25 cellular contexts compared by ENCODE assay signal in genomic region chr12:68081561-68081960, GRCh38.
DNase-seq lines count a peak whose midpoint lies in the region; ATAC-seq, FAIRE-seq and TF ChIP-seq lines count a peak whose summit lies in the region.
"Had no signal": no experiment of that assay in that cellular context is flagged by ENCODE, and none has a peak within 500 bp of the region (broad histone marks: within the 10 kb centered on the region; RNA-seq: fewer than 3 reads in every experiment).

No MANE protein-coding gene starts in this region.

- H2BK12ac ChIP-seq in H1 (ENCODE audit: low read depth, low read length) = no peak overlapping the region

- H4K8ac ChIP-seq in H1 (ENCODE audit: extremely low read depth, insufficient read depth, low read length) = no peak overlapping the region

- 92% methylated on average over 2 of the region's 2 CpGs; no CpG with 5 or more reads in 1 of the 2 experiments for WGBS in H1 (ENCODE audit: extremely low coverage in 1 of 2, insufficient coverage in 1 of 2, insufficient read length in 1 of 2, insufficient replicate concordance in 2 of 2, low coverage in 1 of 2, low lambda C conversion rate in 2 of 2, missing lambda C conversion rate in 1 of 2), 2 experiments

- TF ChIP-seq CTCF in H1 (IDR thresholded peaks at IDR 0.05; ENCODE audit: control extremely low read depth in 1 of 3, insufficient read depth in 1 of 3, low read depth in 1 of 3, low read length in 3 of 3) (no peak), GM23338 (conservative IDR thresholded peaks at IDR 0.05; ENCODE audit: low read depth in 2 of 2) (no peak)

- H3K9ac ChIP-seq in H1 (replicated peaks in 1 of 4; ENCODE audit: extremely low read depth in 1 of 4, low read depth in 3 of 4, low read length in 3 of 4) = no peak overlapping the region
- H3K9ac ChIP-seq: BLaER1 treated with 17β-estradiol and CSF1 and Interleukin-3, amounts not matched to agents 10 nM and 100 nM; GM23248 had no signal

- H3K36me3 Mint-ChIP-seq in stimulated activated effector memory CD8-positive, alpha-beta T cell treated with anti-CD3 and anti-CD28 coated beads, Interleukin-12 subunit alpha, Interleukin-12 subunit beta, amount 100 ng/mL, for 72 hours = no peaks in the 10 kb centered on the region
- H3K36me3 Mint-ChIP-seq in stimulated activated memory B cell treated with anti-CD40 and anti-IgM and Interleukin-4, amounts not matched to agents 10 μg/mL and 1 μg/mL and 100 μg/mL, for 72 hours = peaks cover 55% of the 10 kb centered on the region
- peaks cover 24% of the 10 kb centered on the region for H3K36me3 Mint-ChIP-seq in GM23338 (ENCODE audit: low read depth)
- H3K36me3 Mint-ChIP-seq in CD4-positive, alpha-beta memory T cell = peaks cover 8 to 15% of the 10 kb centered on the region in 2 donors

- H3K4me3 ChIP-seq in H1 (ENCODE audit: extremely low read depth in 1 of 4, insufficient read depth in 2 of 4, low read depth in 3 of 4, low read length in 4 of 4) (no peak overlapping the region), GM23338 (no peak overlapping the region)
- H3K4me3 ChIP-seq in CD4-positive, alpha-beta memory T cell (ENCODE audit: low read length in 2 of 2) = no peak overlapping the region
- H3K4me3 ChIP-seq: GM23248, SK-N-MC had no signal

- peaks cover 7% of the 10 kb centered on the region for H3K9me3 Mint-ChIP-seq in stimulated activated effector memory CD8-positive, alpha-beta T cell treated with anti-CD3 and anti-CD28 coated beads, Interleukin-12 subunit alpha, Interleukin-12 subunit beta, amount 100 ng/mL, for 72 hours
- peaks cover 18% of the 10 kb centered on the region for H3K9me3 Mint-ChIP-seq in stimulated activated memory B cell treated with anti-CD40 and anti-IgM and Interleukin-4, amounts not matched to agents 10 μg/mL and 1 μg/mL and 100 μg/mL, for 72 hours
- H3K9me3 Mint-ChIP-seq in GM23338 = peaks cover 32% of the 10 kb centered on the region
- peaks cover 0 to 22% (median 13%) of the 10 kb centered on the region in 8 donors for H3K9me3 Mint-ChIP-seq in CD4-positive, alpha-beta memory T cell

- H3K56ac ChIP-seq in H1 (replicated peaks; ENCODE audit: insufficient read length, low read depth, low read length) = no peak overlapping the region

- intact Hi-C loops in CD4-positive, alpha-beta memory T cell (cut with micrococcal nuclease) = no loop called here

- no peaks in the 10 kb centered on the region for H3K27me3 ChIP-seq in H1 (replicated peaks in 1 of 4; ENCODE audit: control insufficient read depth in 3 of 4, extremely low read depth in 1 of 4, insufficient read depth in 3 of 4, low read length in 3 of 4)
- no peaks in the 10 kb centered on the region for H3K27me3 ChIP-seq in GM23338 (ENCODE audit: insufficient read depth)
- no peaks in the 10 kb centered on the region for H3K27me3 ChIP-seq in CD4-positive, alpha-beta memory T cell (ENCODE audit: insufficient read depth, low read length)
- H3K27me3 ChIP-seq: BLaER1 treated with 17β-estradiol and CSF1 and Interleukin-3, amounts not matched to agents 10 nM and 100 nM had no signal

- H3F3A ChIP-seq in GM23338 (replicated peaks; ENCODE audit: low read depth) = no peaks in the 10 kb centered on the region

- H2BK20ac ChIP-seq in H1 (ENCODE audit: low read length) = no peak overlapping the region

- H3K9me3 ChIP-seq in H1 (ENCODE audit: insufficient read depth in 2 of 2, low read depth in 1 of 2, low read length in 1 of 2) = peaks cover 15 to 17% of the 10 kb centered on the region in 2 experiments
- H3K9me3 ChIP-seq in CD4-positive, alpha-beta memory T cell (ENCODE audit: control insufficient read depth in 1 of 2, low read length in 2 of 2) = peaks cover 0 to 3% of the 10 kb centered on the region in 2 donors

- H3K23ac ChIP-seq in H1 (ENCODE audit: insufficient read length) = no peak overlapping the region

- H3K18ac ChIP-seq in H1 (ENCODE audit: extremely low read depth, low read length) = no peak overlapping the region

- H3K23me2 ChIP-seq in H1 (ENCODE audit: low read depth, low read length) = no peaks in the 10 kb centered on the region

- H3K36me3 ChIP-seq in H1 (ENCODE audit: control insufficient read depth in 2 of 4, insufficient read depth in 4 of 4, low read length in 3 of 4) = no peaks in the 10 kb centered on the region
- H3K36me3 ChIP-seq in GM23338 (ENCODE audit: insufficient read depth) = no peaks in the 10 kb centered on the region; the same call in 1 of the 2 replicates
- H3K36me3 ChIP-seq in CD4-positive, alpha-beta memory T cell (ENCODE audit: insufficient read depth, low read length) = no peaks in the 10 kb centered on the region

- H2BK120ac ChIP-seq in H1 (replicated peaks; ENCODE audit: low read depth, low read length) = no peak overlapping the region

- no peak overlapping the region for H3K14ac ChIP-seq in H1 (ENCODE audit: insufficient read length)

- no peaks in the 10 kb centered on the region for H3K79me1 ChIP-seq in H1 (ENCODE audit: low read depth, low read length)

- peaks cover 45% of the 10 kb centered on the region for H3K4me1 Mint-ChIP-seq in stimulated activated effector memory CD8-positive, alpha-beta T cell treated with anti-CD3 and anti-CD28 coated beads, Interleukin-12 subunit alpha, Interleukin-12 subunit beta, amount 100 ng/mL, for 72 hours
- no peaks in the 10 kb centered on the region for H3K4me1 Mint-ChIP-seq in stimulated activated memory B cell treated with anti-CD40 and anti-IgM and Interleukin-4, amounts not matched to agents 10 μg/mL and 1 μg/mL and 100 μg/mL, for 72 hours
- peaks cover 11% of the 10 kb centered on the region for H3K4me1 Mint-ChIP-seq in GM23338
- H3K4me1 Mint-ChIP-seq in CD4-positive, alpha-beta memory T cell = peaks cover 5 to 20% (median 14%) of the 10 kb centered on the region in 4 donors

- H2BK5ac ChIP-seq in H1 (ENCODE audit: low read depth, low read length) = no peak overlapping the region

- FAIRE-seq in H1 (lab: Jason Lieb, UNC) = no peak
- FAIRE-seq: G401.6, GM12892, HTR-8/SVneo had no signal

- no peak overlapping the region for H4K5ac ChIP-seq in H1 (ENCODE audit: insufficient read length, low read depth, low read length)

- no peak overlapping the region for H4K91ac ChIP-seq in H1 (replicated peaks; ENCODE audit: insufficient read length, low read length)

- no peak overlapping the region for H2AFZ ChIP-seq in H1 (ENCODE audit: low read length)
- H2AFZ ChIP-seq in GM23338 = no peak overlapping the region
- H2AFZ ChIP-seq: GM23248 had no signal

- no peaks in the 10 kb centered on the region for H3K27me3 Mint-ChIP-seq in stimulated activated memory B cell treated with anti-CD40 and anti-IgM and Interleukin-4, amounts not matched to agents 10 μg/mL and 1 μg/mL and 100 μg/mL, for 72 hours
- H3K27me3 Mint-ChIP-seq in GM23338 (ENCODE audit: insufficient read depth, low read depth, poor library complexity) = peaks cover 1% of the 10 kb centered on the region
- no peaks in the 10 kb centered on the region for H3K27me3 Mint-ChIP-seq in CD4-positive, alpha-beta memory T cell
- H3K27me3 Mint-ChIP-seq: IgD-negative memory B cell had no signal

- H3K4me2 ChIP-seq in H1 (ENCODE audit: insufficient read depth in 1 of 2, low read depth in 2 of 2, low read length in 2 of 2) (no peak overlapping the region), GM23338 (no peak overlapping the region)

- CTCF ChIA-PET in H1 (lab: Charles Lee; ENCODE audit: partially characterized antibody) = interaction anchor here (0.7 to 2.0 kb wide), 3 partner anchors 32 to 192 kb away, joined by 3 to 10 read pairs (median 3); no protein-coding TSS in a partner anchor
- CTCF ChIA-PET in CD4-positive, alpha-beta memory T cell (lab: Charles Lee; ENCODE audit: partially characterized antibody) = no interaction called here

- TF ChIP-seq EP300 in H1 (IDR thresholded peaks at IDR 0.05; ENCODE audit: borderline replicate concordance in 1 of 2, low read depth in 2 of 2, low read length in 2 of 2) = no peak

- peak; percentile 82 for ATAC-seq in stimulated activated effector memory CD8-positive, alpha-beta T cell treated with anti-CD3 and anti-CD28 coated beads, Interleukin-12 subunit alpha, Interleukin-12 subunit beta, amount 100 ng/mL, for 72 hours
- no peak for ATAC-seq in stimulated activated memory B cell treated with anti-CD40 and anti-IgM and Interleukin-4, amounts not matched to agents 10 μg/mL and 1 μg/mL and 100 μg/mL, for 72 hours
- no peak for ATAC-seq in GM23338
- ATAC-seq: CD8-positive, alpha-beta T cell had no signal

- H3K4me1 ChIP-seq in H1 (replicated peaks in 1 of 4; ENCODE audit: control insufficient read depth in 3 of 4, insufficient read depth in 4 of 4, low read length in 3 of 4) = peaks cover 0 to 3% (median 0%) of the 10 kb centered on the region in 4 experiments; a peak in 3 of 7 replicates
- peaks cover 5% of the 10 kb centered on the region; the same call in 1 of the 2 replicates for H3K4me1 ChIP-seq in GM23338 (ENCODE audit: insufficient read depth)
- peaks cover 8% of the 10 kb centered on the region for H3K4me1 ChIP-seq in CD4-positive, alpha-beta memory T cell (ENCODE audit: insufficient read depth, low read length)

- H3K4me3 Mint-ChIP-seq in stimulated activated effector memory CD8-positive, alpha-beta T cell treated with anti-CD3 and anti-CD28 coated beads, Interleukin-12 subunit alpha, Interleukin-12 subunit beta, amount 100 ng/mL, for 72 hours = no peak overlapping the region
- H3K4me3 Mint-ChIP-seq in stimulated activated memory B cell treated with anti-CD40 and anti-IgM and Interleukin-4, amounts not matched to agents 10 μg/mL and 1 μg/mL and 100 μg/mL, for 72 hours = no peak overlapping the region
- H3K4me3 Mint-ChIP-seq in GM23338 = no peak overlapping the region
- H3K4me3 Mint-ChIP-seq in CD4-positive, alpha-beta memory T cell = no peak overlapping the region
- H3K4me3 Mint-ChIP-seq: CD8-positive, alpha-beta T cell; IgD-negative memory B cell had no signal

- no peak overlapping the region for H3K27ac ChIP-seq in H1 (ENCODE audit: low read depth, low read length)
- H3K27ac ChIP-seq in GM23338 (ENCODE audit: low read depth) = no peak overlapping the region
- no peak overlapping the region for H3K27ac ChIP-seq in CD4-positive, alpha-beta memory T cell (ENCODE audit: low read depth, low read length)
- H3K27ac ChIP-seq: 22Rv1; BLaER1 treated with 17β-estradiol and CSF1 and Interleukin-3, amounts not matched to agents 10 nM and 100 nM; GM23248; RWPE1; SK-N-MC had no signal

- no peaks in the 10 kb centered on the region; the same call in 1 of the 2 replicates for H3K9me2 ChIP-seq in GM23338 (ENCODE audit: insufficient read depth)

- no peak for TF ChIP-seq RAD21 in H1 (IDR thresholded peaks at IDR 0.05 in 1 of 2, conservative IDR thresholded peaks at IDR 0.05 in 1 of 2; ENCODE audit: low read depth in 2 of 2, low read length in 2 of 2)

- no peak overlapping the region for H3K27ac Mint-ChIP-seq in stimulated activated effector memory CD8-positive, alpha-beta T cell treated with anti-CD3 and anti-CD28 coated beads, Interleukin-12 subunit alpha, Interleukin-12 subunit beta, amount 100 ng/mL, for 72 hours
- no peak overlapping the region for H3K27ac Mint-ChIP-seq in stimulated activated memory B cell treated with anti-CD40 and anti-IgM and Interleukin-4, amounts not matched to agents 10 μg/mL and 1 μg/mL and 100 μg/mL, for 72 hours
- no peak overlapping the region for H3K27ac Mint-ChIP-seq in GM23338
- H3K27ac Mint-ChIP-seq in CD4-positive, alpha-beta memory T cell = no peak overlapping the region
- H3K27ac Mint-ChIP-seq: CD8-positive, alpha-beta T cell; IgD-negative memory B cell had no signal

- H4K20me1 ChIP-seq in H1 (replicated peaks in 1 of 2; ENCODE audit: control insufficient read depth in 1 of 2, insufficient read depth in 2 of 2, low read length in 2 of 2) = no peaks in the 10 kb centered on the region
- no peaks in the 10 kb centered on the region for H4K20me1 ChIP-seq in GM23338 (replicated peaks; ENCODE audit: insufficient read depth)
- H4K20me1 ChIP-seq: BLaER1 treated with 17β-estradiol and CSF1 and Interleukin-3, amounts not matched to agents 10 nM and 100 nM had no signal

- DNase-seq in DMS53 (lab: John Stamatoyannopoulos, UW) (peak; percentile 13), DMS53 treated with DMSO at 0.1 percent for 48 hours (lab: John Stamatoyannopoulos, UW; ENCODE audit: unreplicated experiment) (no peak), NCI-H1048 (lab: John Stamatoyannopoulos, UW) (peak; percentile 71), H1 (ENCODE audit: low read depth in 1 of 2, low spot score in 2 of 2) (no peak), GM23338 (ENCODE audit: low spot score) (no peak)
- no peak for DNase-seq in stimulated activated effector memory CD8-positive, alpha-beta T cell treated with anti-CD3 and anti-CD28 coated beads, Interleukin-12 subunit alpha, Interleukin-12 subunit beta, amount 100 ng/mL, for 72 hours (ENCODE audit: low spot score in 2 of 2)
- DNase-seq in CD4-positive, alpha-beta memory T cell = no peak
- DNase-seq: CD8-positive, alpha-beta T cell; GM23248; HCEC 1CT; Karpas-422; NCI-H1417; NCI-H187; NCI-H446; NCI-H748 treated with DMSO at 0.1 percent for 48 hours; SHP77 treated with DMSO at 0.1 percent for 48 hours had no signal

- H3K4ac ChIP-seq in H1 (replicated peaks; ENCODE audit: insufficient read length, low read depth, low read length) = no peak overlapping the region

- H2BK15ac ChIP-seq in H1 (ENCODE audit: low read length) = no peak overlapping the region

- no peaks in the 10 kb centered on the region for H3K79me2 ChIP-seq in H1 (ENCODE audit: control insufficient read depth in 1 of 2, insufficient read depth in 2 of 2, low read length in 2 of 2)
- H3K79me2 ChIP-seq in GM23338 (replicated peaks; ENCODE audit: insufficient read depth) = no peaks in the 10 kb centered on the region

- H2AK5ac ChIP-seq in H1 (ENCODE audit: low read depth, low read length) = 0 out of 2 replicates have a peak overlapping the region, but pooled peaks have one; percentile 48

- POLR2A ChIA-PET in H1 (lab: Charles Lee; ENCODE audit: partially characterized antibody) = no interaction called here
- POLR2A ChIA-PET in CD4-positive, alpha-beta memory T cell (lab: Charles Lee; ENCODE audit: partially characterized antibody) = no interaction called here

- TF ChIP-seq POLR2A in H1 (IDR thresholded peaks at IDR 0.05; ENCODE audit: control extremely low read depth in 1 of 2, low read depth in 2 of 2, low read length in 2 of 2) = no peak

Comparison
In these comparisons a context has a peak if more than half of its experiments do, and no peak if none do; other contexts are left out.
1. DNase-seq: peak in DMS53 (single experiment) and NCI-H1048 (single experiment); none in DMS53 treated with DMSO at 0.1 percent for 48 hours (single experiment), H1 (0 of 2), stimulated activated effector memory CD8-positive, alpha-beta T cell treated with anti-CD3 and anti-CD28 coated beads, Interleukin-12 subunit alpha, Interleukin-12 subunit beta, amount 100 ng/mL, for 72 hours (0 of 2), GM23338 (single experiment) and CD4-positive, alpha-beta memory T cell (0 of 5).